In genomic region chr6:96836579-96837137, GRCh38 we compare ENCODE assay signal across 8 cellular contexts. TPM values are rescaled to one million over a fixed set of nuclear protein-coding genes. Genes with fewer than 3 reads are reported as not detected.
DNase-seq lines count a peak whose midpoint lies in the region; ATAC-seq and TF ChIP-seq lines count a peak whose summit lies in the region.

No MANE protein-coding gene starts in this region.

- H3K4me1 ChIP-seq in ES-I3 (ENCODE audit: insufficient read depth, low read length) (peaks cover 6% of the 10 kb centered on the region; the same call in 1 of the 2 replicates), prostate gland (replicated peaks) (no peaks in the 10 kb centered on the region)

- CTCF ChIA-PET in activated B cell treated with CpG ODN at 0.5 μM for 24 hours (lab: Charles Lee): no interaction called here

- DNase-seq in activated B cell treated with CpG ODN at 0.5 μM for 24 hours: no peak
- peak; percentile 45 for DNase-seq in glutamatergic neuron
- DNase-seq in prostate gland (ENCODE audit: low spot score): peak; percentile 13
- DNase-seq in mucosa of gallbladder (ENCODE audit: low spot score): no peak
- no peak for DNase-seq in NCI-H2029 (lab: John Stamatoyannopoulos, UW)

- no peak for TF ChIP-seq CTCF in activated B cell treated with CpG ODN at 0.5 μM for 24 hours (IDR thresholded peaks at IDR 0.05)
- no peak for TF ChIP-seq CTCF in glutamatergic neuron (IDR thresholded peaks at IDR 0.05; ENCODE audit: partially characterized antibody, unreplicated experiment)
- no peak for TF ChIP-seq CTCF in prostate gland (IDR thresholded peaks at IDR 0.05)

- no peaks in the 10 kb centered on the region for H3K27me3 ChIP-seq in prostate gland (replicated peaks; ENCODE audit: insufficient read depth)

- POLR2A ChIA-PET in activated B cell treated with CpG ODN at 0.5 μM for 24 hours (lab: Charles Lee): no interaction called here

- H3K27ac ChIP-seq in prostate gland: peak overlapping the region; percentile 36 to 75

- TF ChIP-seq POLR2A in prostate gland (IDR thresholded peaks at IDR 0.05): no peak

- peaks cover 14% of the 10 kb centered on the region for H3K4me1 Mint-ChIP-seq in activated B cell treated with CpG ODN at 0.5 μM for 24 hours
- H3K4me1 Mint-ChIP-seq in glutamatergic neuron (ENCODE audit: low read depth, unreplicated experiment): peaks cover 4% of the 10 kb centered on the region

- H3K36me3 Mint-ChIP-seq in activated B cell treated with CpG ODN at 0.5 μM for 24 hours (ENCODE audit: low read depth) (no peaks in the 10 kb centered on the region), glutamatergic neuron (ENCODE audit: unreplicated experiment) (no peaks in the 10 kb centered on the region)

- peaks cover 39% of the 10 kb centered on the region for H3K27me3 Mint-ChIP-seq in activated B cell treated with CpG ODN at 0.5 μM for 24 hours
- H3K27me3 Mint-ChIP-seq in glutamatergic neuron (ENCODE audit: unreplicated experiment): peaks cover 2% of the 10 kb centered on the region

- H3K9me3 Mint-ChIP-seq in activated B cell treated with CpG ODN at 0.5 μM for 24 hours: no peaks in the 10 kb centered on the region
- H3K9me3 Mint-ChIP-seq in glutamatergic neuron (ENCODE audit: unreplicated experiment): peaks cover 7% of the 10 kb centered on the region

- peak overlapping the region; percentile 86 for H3K9ac ChIP-seq in ES-I3 (ENCODE audit: low read depth, low read length)

- no peak overlapping the region for H3K27ac Mint-ChIP-seq in activated B cell treated with CpG ODN at 0.5 μM for 24 hours
- H3K27ac Mint-ChIP-seq in glutamatergic neuron (ENCODE audit: unreplicated experiment): peak overlapping the region; percentile 89

- H3K36me3 ChIP-seq in ES-I3 (ENCODE audit: insufficient read depth, low read length): no peaks in the 10 kb centered on the region
- no peaks in the 10 kb centered on the region for H3K36me3 ChIP-seq in prostate gland

- WGBS in prostate gland: under 1% methylated on average over 30 of the region's 30 CpGs

- intact Hi-C loops in activated B cell treated with CpG ODN at 0.5 μM for 24 hours (cut with micrococcal nuclease) (loop anchor here (5.0 kb wide), 2 partner anchors 61 to 314 kb away; partner anchors contain the start of genes NDUFAF4 and UFL1), prostate gland (cut with DNase I) (no loop called here)

- H3K4me3 ChIP-seq in prostate gland: peak overlapping the region; percentile 50 to 67

- H3K9me3 ChIP-seq in ES-I3 (ENCODE audit: control insufficient read depth, insufficient read depth, low read length): no peaks in the 10 kb centered on the region
- no peaks in the 10 kb centered on the region for H3K9me3 ChIP-seq in prostate gland

- ATAC-seq in GM21360 (IDR thresholded peaks at IDR 0.05; ENCODE audit: unreplicated experiment) (peak; percentile 10), HG03571 (IDR thresholded peaks at IDR 0.05; ENCODE audit: unreplicated experiment) (peak; percentile 23), activated B cell treated with CpG ODN at 0.5 μM for 24 hours (ENCODE audit: low read depth) (no peak)

- H3K4me3 Mint-ChIP-seq in activated B cell treated with CpG ODN at 0.5 μM for 24 hours: peak overlapping the region; percentile 86
- peak overlapping the region; percentile 98 for H3K4me3 Mint-ChIP-seq in glutamatergic neuron (ENCODE audit: unreplicated experiment)

RNA-seq across cellular contexts. Expression of gene GPR63, which starts 0.6 kb away (rescaled TPM):
- 0.02 and 0.11 TPM in 2 replicates for total RNA-seq in activated B cell treated with CpG ODN at 0.5 μM for 24 hours
- total RNA-seq in glutamatergic neuron (ENCODE audit: unreplicated experiment): 6.6 TPM
- total RNA-seq in prostate gland: 1 to 10 TPM in 1 of 2 donors, under 1 TPM in 1; 0.96 to 3.4 TPM
- total RNA-seq in mucosa of gallbladder: 1.6 TPM

Comparison
In these comparisons a context has a peak if more than half of its experiments do, and no peak if none do; other contexts are left out.
1. DNase-seq: peak in glutamatergic neuron (single experiment) and prostate gland (single experiment); none in activated B cell treated with CpG ODN at 0.5 μM for 24 hours (single experiment), mucosa of gallbladder (single experiment) and NCI-H2029 (single experiment).